In the genomic region with DNA sequence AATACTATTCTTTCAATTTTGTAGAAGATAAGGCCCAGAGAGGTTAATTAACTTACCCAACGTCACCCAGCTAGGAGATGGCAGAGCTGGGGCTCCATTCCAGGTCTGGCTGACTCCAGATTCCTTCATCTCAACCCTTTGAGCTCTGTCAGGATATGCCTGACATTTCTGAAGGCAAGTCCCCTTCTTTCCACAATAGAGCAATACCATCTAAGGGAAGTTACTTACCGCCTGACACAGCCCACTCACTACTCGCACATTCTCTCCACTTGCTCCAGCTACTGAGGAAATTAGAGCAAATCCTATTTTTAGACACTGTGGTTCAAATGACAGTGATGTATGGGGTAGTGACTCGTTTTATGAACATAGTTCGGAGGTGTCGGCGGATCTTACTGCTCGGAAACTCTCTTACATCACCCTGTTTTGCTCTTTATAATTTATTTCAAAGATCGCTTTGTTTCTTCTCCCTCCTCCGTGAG, we compare ENCODE assay signal across 24 cellular contexts. TPM values are rescaled to one million over a fixed set of nuclear protein-coding genes. Genes with fewer than 3 reads are reported as not detected.
DNase-seq lines count a peak whose midpoint lies in the region; ATAC-seq, FAIRE-seq and TF ChIP-seq lines count a peak whose summit lies in the region.
"Had no signal": no experiment of that assay in that cellular context is flagged by ENCODE, and none has a peak within 500 bp of the region (broad histone marks: within the 10 kb centered on the region; RNA-seq: fewer than 3 reads in every experiment).

No MANE protein-coding gene starts in this region.

- no peak overlapping the region for H2AK5ac ChIP-seq in H1 (ENCODE audit: low read depth, low read length)

- H3K4me1 Mint-ChIP-seq in activated naive CD8-positive, alpha-beta T cell treated with anti-CD3 and anti-CD28 coated beads, Interleukin-2, amount 50 U/mL, for 24 hours: peaks cover 6% of the 10 kb centered on the region
- H3K4me1 Mint-ChIP-seq in activated naive CD8-positive, alpha-beta T cell treated with anti-CD3 and anti-CD28 coated beads for 36 hours: no peaks in the 10 kb centered on the region
- H3K4me1 Mint-ChIP-seq in neural progenitor cell: peaks cover 25% of the 10 kb centered on the region

- TF ChIP-seq RAD21 in H1 (IDR thresholded peaks at IDR 0.05 in 1 of 2, conservative IDR thresholded peaks at IDR 0.05 in 1 of 2; ENCODE audit: low read depth in 2 of 2, low read length in 2 of 2): no peak

- no peak overlapping the region for H2BK15ac ChIP-seq in H1 (ENCODE audit: low read length)

- no peak overlapping the region for H3K14ac ChIP-seq in H1 (ENCODE audit: insufficient read length)

- H3K27me3 ChIP-seq in H1 (replicated peaks in 1 of 4; ENCODE audit: control insufficient read depth in 3 of 4, extremely low read depth in 1 of 4, insufficient read depth in 3 of 4, low read length in 3 of 4) (peaks cover 0 to 14% (median 6%) of the 10 kb centered on the region in 4 experiments; a peak in 3 of 7 replicates), neural progenitor cell (peaks cover 13% of the 10 kb centered on the region), upper lobe of right lung (peaks cover 52% of the 10 kb centered on the region)
- H3K27me3 ChIP-seq: SJCRH30 had no signal

- peaks cover 20% of the 10 kb centered on the region for H3F3A ChIP-seq in neural progenitor cell (ENCODE audit: low read depth)

- H2AFZ ChIP-seq in H1 (ENCODE audit: low read length): no peak overlapping the region
- no peak overlapping the region for H2AFZ ChIP-seq in neural progenitor cell (replicated peaks)

- no peak overlapping the region for H2BK120ac ChIP-seq in H1 (replicated peaks; ENCODE audit: low read depth, low read length)

- WGBS in H1 (ENCODE audit: extremely low coverage in 1 of 2, insufficient coverage in 1 of 2, insufficient read length in 1 of 2, insufficient replicate concordance in 2 of 2, low coverage in 1 of 2, low lambda C conversion rate in 2 of 2, missing lambda C conversion rate in 1 of 2), 2 experiments: 86% methylated on average over 10 of the region's 10 CpGs; no CpG with 5 or more reads in 1 of the 2 experiments

- peak; percentile 60 for ATAC-seq in activated naive CD8-positive, alpha-beta T cell treated with anti-CD3 and anti-CD28 coated beads, Interleukin-2, amount 50 U/mL, for 24 hours
- peak; percentile 56 for ATAC-seq in upper lobe of right lung
- ATAC-seq in GM18873 (IDR thresholded peaks at IDR 0.05; ENCODE audit: low FRiP score, unreplicated experiment): no peak
- ATAC-seq: A549, Panc1 had no signal

- no peak overlapping the region for H3K18ac ChIP-seq in H1 (ENCODE audit: extremely low read depth, low read length)

- H3K4me1 ChIP-seq in H1 (replicated peaks in 1 of 4; ENCODE audit: control insufficient read depth in 3 of 4, insufficient read depth in 4 of 4, low read length in 3 of 4) (peaks cover 0 to 19% (median 2%) of the 10 kb centered on the region in 4 experiments; a peak in 4 of 7 replicates), neural progenitor cell (peaks cover 7% of the 10 kb centered on the region), upper lobe of right lung (peaks cover 10% of the 10 kb centered on the region)
- H3K4me1 ChIP-seq: SJCRH30 had no signal

- no peak for TF ChIP-seq EP300 in H1 (IDR thresholded peaks at IDR 0.05; ENCODE audit: borderline replicate concordance in 1 of 2, low read depth in 2 of 2, low read length in 2 of 2)

- H2BK20ac ChIP-seq in H1 (ENCODE audit: low read length): no peak overlapping the region

- peaks cover 2% of the 10 kb centered on the region; the same call in 1 of the 2 replicates for H3K79me1 ChIP-seq in H1 (ENCODE audit: low read depth, low read length)

- no peak overlapping the region for H4K5ac ChIP-seq in H1 (ENCODE audit: insufficient read length, low read depth, low read length)

- H3K9ac ChIP-seq in H1 (replicated peaks in 1 of 4; ENCODE audit: extremely low read depth in 1 of 4, low read depth in 3 of 4, low read length in 3 of 4) (no peak overlapping the region), neural progenitor cell (no peak overlapping the region)

- no peak for DNase-seq in activated naive CD8-positive, alpha-beta T cell treated with anti-CD3 and anti-CD28 coated beads, Interleukin-2, amount 50 U/mL, for 24 hours
- no peak for DNase-seq in activated naive CD8-positive, alpha-beta T cell treated with anti-CD3 and anti-CD28 coated beads for 36 hours
- DNase-seq in H1 (ENCODE audit: low read depth in 1 of 2, low spot score in 2 of 2) (no peak), neural progenitor cell (ENCODE audit: low spot score) (no peak), upper lobe of right lung (no peak), retina (no peak), kidney tubule cell (ENCODE audit: low spot score) (no peak)
- DNase-seq: Calu3; CD4-positive, alpha-beta memory T cell; DMS53; HCEC 1CT; IMR-90; Kasumi-1; MG63; NCI-H1105; NCI-H187 treated with DMSO at 0.1 percent for 48 hours; NCI-H2227 treated with DMSO at 0.1 percent for 48 hours; NCI-H524; SJCRH30 had no signal

- H2BK12ac ChIP-seq in H1 (ENCODE audit: low read depth, low read length): no peak overlapping the region

- no peak overlapping the region for H3K4me3 Mint-ChIP-seq in activated naive CD8-positive, alpha-beta T cell treated with anti-CD3 and anti-CD28 coated beads, Interleukin-2, amount 50 U/mL, for 24 hours
- no peak overlapping the region for H3K4me3 Mint-ChIP-seq in activated naive CD8-positive, alpha-beta T cell treated with anti-CD3 and anti-CD28 coated beads for 36 hours
- peak overlapping the region; percentile 20 for H3K4me3 Mint-ChIP-seq in neural progenitor cell

- no peak overlapping the region for H3K4me3 ChIP-seq in H1 (ENCODE audit: extremely low read depth in 1 of 4, insufficient read depth in 2 of 4, low read depth in 3 of 4, low read length in 4 of 4)
- no peak overlapping the region for H3K4me3 ChIP-seq in neural progenitor cell
- no peak overlapping the region for H3K4me3 ChIP-seq in upper lobe of right lung
- H3K4me3 ChIP-seq: A549, MG63, SJCRH30 had no signal

- peaks cover 0 to 1% of the 10 kb centered on the region in 2 experiments for H4K20me1 ChIP-seq in H1 (replicated peaks in 1 of 2; ENCODE audit: control insufficient read depth in 1 of 2, insufficient read depth in 2 of 2, low read length in 2 of 2)
- H4K20me1 ChIP-seq in neural progenitor cell (ENCODE audit: low read depth): no peaks in the 10 kb centered on the region

- no peak overlapping the region for H3K27ac Mint-ChIP-seq in activated naive CD8-positive, alpha-beta T cell treated with anti-CD3 and anti-CD28 coated beads, Interleukin-2, amount 50 U/mL, for 24 hours
- no peak overlapping the region for H3K27ac Mint-ChIP-seq in activated naive CD8-positive, alpha-beta T cell treated with anti-CD3 and anti-CD28 coated beads for 36 hours
- H3K27ac Mint-ChIP-seq in neural progenitor cell: no peak overlapping the region
- H3K27ac Mint-ChIP-seq: CD4-positive, alpha-beta memory T cell had no signal

- H3K79me2 ChIP-seq in H1 (ENCODE audit: control insufficient read depth in 1 of 2, insufficient read depth in 2 of 2, low read length in 2 of 2) (no peaks in the 10 kb centered on the region), neural progenitor cell (ENCODE audit: low read depth) (no peaks in the 10 kb centered on the region)

- no peak for TF ChIP-seq POLR2A in H1 (IDR thresholded peaks at IDR 0.05; ENCODE audit: control extremely low read depth in 1 of 2, low read depth in 2 of 2, low read length in 2 of 2)

- POLR2A ChIA-PET in H1 (lab: Charles Lee; ENCODE audit: partially characterized antibody): no interaction called here

- no peak overlapping the region for H4K91ac ChIP-seq in H1 (replicated peaks; ENCODE audit: insufficient read length, low read length)

- H3K4me2 ChIP-seq in H1 (ENCODE audit: insufficient read depth in 1 of 2, low read depth in 2 of 2, low read length in 2 of 2): no peak overlapping the region
- no peak overlapping the region for H3K4me2 ChIP-seq in neural progenitor cell
- H3K4me2 ChIP-seq: A549 had no signal

- TF ChIP-seq CTCF in H1 (IDR thresholded peaks at IDR 0.05; ENCODE audit: control extremely low read depth in 1 of 3, insufficient read depth in 1 of 3, low read depth in 1 of 3, low read length in 3 of 3): no peak
- no peak for TF ChIP-seq CTCF in neural progenitor cell (IDR thresholded peaks at IDR 0.05)
- TF ChIP-seq CTCF in upper lobe of right lung (IDR thresholded peaks at IDR 0.05): no peak

- no peak overlapping the region for H4K8ac ChIP-seq in H1 (ENCODE audit: extremely low read depth, insufficient read depth, low read length)

- no peaks in the 10 kb centered on the region for H3K9me3 Mint-ChIP-seq in activated naive CD8-positive, alpha-beta T cell treated with anti-CD3 and anti-CD28 coated beads, Interleukin-2, amount 50 U/mL, for 24 hours
- peaks cover 2% of the 10 kb centered on the region for H3K9me3 Mint-ChIP-seq in activated naive CD8-positive, alpha-beta T cell treated with anti-CD3 and anti-CD28 coated beads for 36 hours
- no peaks in the 10 kb centered on the region for H3K9me3 Mint-ChIP-seq in neural progenitor cell

- CTCF ChIA-PET in H1 (lab: Charles Lee; ENCODE audit: partially characterized antibody): interaction anchor here (0.7 to 1.0 kb wide), 2 partner anchors 35 to 67 kb away, joined by 3 read pairs; no protein-coding TSS in a partner anchor

- H3K27me3 Mint-ChIP-seq in activated naive CD8-positive, alpha-beta T cell treated with anti-CD3 and anti-CD28 coated beads, Interleukin-2, amount 50 U/mL, for 24 hours: peaks cover 44% of the 10 kb centered on the region
- H3K27me3 Mint-ChIP-seq in activated naive CD8-positive, alpha-beta T cell treated with anti-CD3 and anti-CD28 coated beads for 36 hours: peaks cover 62% of the 10 kb centered on the region
- peaks cover 21% of the 10 kb centered on the region for H3K27me3 Mint-ChIP-seq in neural progenitor cell (ENCODE audit: insufficient read depth, low read depth)

- no peaks in the 10 kb centered on the region for H3K36me3 ChIP-seq in H1 (ENCODE audit: control insufficient read depth in 2 of 4, insufficient read depth in 4 of 4, low read length in 3 of 4)
- H3K36me3 ChIP-seq in neural progenitor cell: no peaks in the 10 kb centered on the region
- no peaks in the 10 kb centered on the region for H3K36me3 ChIP-seq in upper lobe of right lung
- H3K36me3 ChIP-seq: MG63, SJCRH30 had no signal

- H2BK5ac ChIP-seq in H1 (ENCODE audit: low read depth, low read length): no peak overlapping the region

- H3K4ac ChIP-seq in H1 (replicated peaks; ENCODE audit: insufficient read length, low read depth, low read length): no peak overlapping the region

- intact Hi-C loops in upper lobe of right lung (cut with DNase I): no loop called here

- FAIRE-seq in H1 (lab: Jason Lieb, UNC): no peak
- FAIRE-seq: A549, HTR-8/SVneo had no signal

- H3K27ac ChIP-seq in H1 (ENCODE audit: low read depth, low read length) (no peak overlapping the region), neural progenitor cell (no peak overlapping the region), upper lobe of right lung (no peak overlapping the region)
- H3K27ac ChIP-seq: A549, SJCRH30 had no signal

- H3K9me3 ChIP-seq in H1 (ENCODE audit: insufficient read depth in 2 of 2, low read depth in 1 of 2, low read length in 1 of 2): peaks cover 0 to 3% of the 10 kb centered on the region in 2 experiments; a peak in 2 of 4 replicates
- no peaks in the 10 kb centered on the region for H3K9me3 ChIP-seq in neural progenitor cell (ENCODE audit: low read depth)
- no peaks in the 10 kb centered on the region for H3K9me3 ChIP-seq in upper lobe of right lung
- H3K9me3 ChIP-seq: A549, MG63, SJCRH30 had no signal

- no peak overlapping the region for H3K23ac ChIP-seq in H1 (ENCODE audit: insufficient read length)

- H3K23me2 ChIP-seq in H1 (ENCODE audit: low read depth, low read length): peaks cover 10% of the 10 kb centered on the region; the same call in 1 of the 2 replicates

- no peaks in the 10 kb centered on the region for H3K36me3 Mint-ChIP-seq in activated naive CD8-positive, alpha-beta T cell treated with anti-CD3 and anti-CD28 coated beads, Interleukin-2, amount 50 U/mL, for 24 hours (ENCODE audit: low read depth)
- no peaks in the 10 kb centered on the region for H3K36me3 Mint-ChIP-seq in activated naive CD8-positive, alpha-beta T cell treated with anti-CD3 and anti-CD28 coated beads for 36 hours
- peaks cover 1% of the 10 kb centered on the region for H3K36me3 Mint-ChIP-seq in neural progenitor cell
- H3K36me3 Mint-ChIP-seq: CD4-positive, alpha-beta memory T cell had no signal

- no peak overlapping the region for H3K56ac ChIP-seq in H1 (replicated peaks; ENCODE audit: insufficient read length, low read depth, low read length)

RNA-seq across cellular contexts. Expression of a gene that starts 2.1 kb away (rescaled TPM):
- not detected for total RNA-seq in activated naive CD8-positive, alpha-beta T cell treated with anti-CD3 and anti-CD28 coated beads for 36 hours
- total RNA-seq in H1 (2021; fragmentation: NEBNext Ultra II Directional; extraction: Animal tissue kit (Norgen Biotek cat#: 25700)): 1.7 and 2.2 TPM in 2 replicates
- 0.99 and 1.3 TPM in 2 replicates for polyA plus RNA-seq in H1 (2011; rRNA removed)
- polyA plus RNA-seq in H1 (2011; cell fraction: cytosol; rRNA removed): 1.00 TPM
- 2.6 TPM for polyA plus RNA-seq in H1 (2011; cell fraction: nucleus; rRNA removed)
- 1.1 to 2.5 TPM (median 1.3 TPM) in 4 replicates for polyA plus RNA-seq in H1 (2012, experiment 1 of 2)
- polyA plus RNA-seq in H1 (2012, experiment 2 of 2): 1.1 TPM
- polyA plus RNA-seq in H1 (2013, experiment 1 of 2): 0.73 TPM
- 0.70 TPM for polyA plus RNA-seq in H1 (2013, experiment 2 of 2)
- 1.7 and 5.8 TPM in 2 replicates for polyA minus RNA-seq in H1 (2011; rRNA and poly(A)+ RNA removed)
- polyA minus RNA-seq in H1 (2011; cell fraction: cytosol; rRNA and poly(A)+ RNA removed): 1.9 TPM
- polyA minus RNA-seq in H1 (2011; cell fraction: nucleus; rRNA and poly(A)+ RNA removed): 4.1 TPM
- 3.0 and 6.6 TPM in 2 replicates for total RNA-seq in neural progenitor cell (ENCODE audit: low replicate concordance)
- 1.7 TPM for total RNA-seq in upper lobe of right lung
- total RNA-seq: Calu3; CD4-positive, alpha-beta memory T cell; IMR-90; SJCRH30 had no signal
- polyA plus RNA-seq: A549; BJ; CD4-positive, alpha-beta memory T cell; IMR-90 had no signal
